Comparison of ENCODE assay signal across 9 cellular contexts in genomic region chr11:66479741-66480115, GRCh38. TPM values are rescaled to one million over a fixed set of nuclear protein-coding genes. Genes with fewer than 3 reads are reported as not detected.
A peak's percentile ranks its signal among the peaks of the same experiment; 100 is the strongest.
DNase-seq lines count a peak whose midpoint lies in the region; FAIRE-seq and TF ChIP-seq lines count a peak whose summit lies in the region.
"Had no signal": no experiment of that assay in that cellular context is flagged by ENCODE, and none has a peak within 500 bp of the region (broad histone marks: within the 10 kb centered on the region; RNA-seq: fewer than 3 reads in every experiment).

No MANE protein-coding gene starts in this region.

- TF ChIP-seq POLR2A in testis (IDR thresholded peaks at IDR 0.05), result no peak

- H3K79me2 ChIP-seq in KMS-11 (ENCODE audit: insufficient read depth, low read depth) (peaks cover 15% of the 10 kb centered on the region; the same call in 1 of the 2 replicates), astrocyte (ENCODE audit: insufficient read depth, low read length) (peaks cover 21% of the 10 kb centered on the region)

- H3K27ac Mint-ChIP-seq in T-helper 2 cell treated with Interferon-gamma antibody and Interleukin-4, amounts not matched to agents 5 μg/mL and 100 μg/mL, for 36 hours, result peak overlapping the region; percentile 88
- peak overlapping the region; percentile 91 for H3K27ac Mint-ChIP-seq in astrocyte (ENCODE audit: unreplicated experiment)

- peak overlapping the region; percentile 88 for H3K4me3 Mint-ChIP-seq in T-helper 2 cell treated with Interferon-gamma antibody and Interleukin-4, amounts not matched to agents 5 μg/mL and 100 μg/mL, for 36 hours
- H3K4me3 Mint-ChIP-seq in astrocyte (ENCODE audit: unreplicated experiment), result peak overlapping the region; percentile 95

- no peaks in the 10 kb centered on the region for H4K20me1 ChIP-seq in KMS-11 (ENCODE audit: insufficient read depth)
- peaks cover 17% of the 10 kb centered on the region for H4K20me1 ChIP-seq in astrocyte (ENCODE audit: insufficient read depth, low read length)

- no peak overlapping the region for H3K4me3 ChIP-seq in KMS-11 (IDR thresholded peaks at IDR 0.05; ENCODE audit: insufficient read depth, low read depth, low read length)
- H3K4me3 ChIP-seq in astrocyte (ENCODE audit: insufficient read depth, low read depth, low read length), result peak overlapping the region; percentile 77
- peak overlapping the region; percentile 66 to 75 for H3K4me3 ChIP-seq in testis

- H3K9me3 Mint-ChIP-seq in T-helper 2 cell treated with Interferon-gamma antibody and Interleukin-4, amounts not matched to agents 5 μg/mL and 100 μg/mL, for 36 hours, result no peaks in the 10 kb centered on the region
- no peaks in the 10 kb centered on the region for H3K9me3 Mint-ChIP-seq in astrocyte (ENCODE audit: unreplicated experiment)

- peak overlapping the region; percentile 60 for H3K27ac ChIP-seq in KMS-11
- peak overlapping the region; percentile 88 for H3K27ac ChIP-seq in astrocyte (ENCODE audit: low read depth, low read length)
- peak overlapping the region; percentile 93 for H3K27ac ChIP-seq in layer of hippocampus (ENCODE audit: low read depth, low read length)
- peak overlapping the region; percentile 74 to 75 for H3K27ac ChIP-seq in testis

- H3K4me2 ChIP-seq in KMS-11 (peak overlapping the region; percentile 96), astrocyte (ENCODE audit: low read length) (peak overlapping the region; percentile 91)

- intact Hi-C loops in testis (cut with DNase I; ENCODE audit: low total_unique reads), result loop anchor here (10.0 kb wide), 1 partner anchor 195 kb away; the partner anchor contains the start of gene RBM4B

- peaks cover 13% of the 10 kb centered on the region for H3K4me1 ChIP-seq in KMS-11 (ENCODE audit: low read depth, poor library complexity, severe bottlenecking)
- peaks cover 11% of the 10 kb centered on the region for H3K4me1 ChIP-seq in astrocyte (ENCODE audit: insufficient read depth, low read length)
- peaks cover 5% of the 10 kb centered on the region for H3K4me1 ChIP-seq in testis

- FAIRE-seq in astrocyte (lab: Jason Lieb, UNC), result no peak

- peak overlapping the region; percentile 88 for H3K9ac ChIP-seq in KMS-11
- peak overlapping the region; percentile 94 for H3K9ac ChIP-seq in astrocyte (ENCODE audit: low read length)

- no peak for DNase-seq in T-helper 2 cell treated with Interferon-gamma antibody and Interleukin-4, amounts not matched to agents 5 μg/mL and 100 μg/mL, for 36 hours (ENCODE audit: low spot score)
- DNase-seq in T-helper 2 cell (no peak), astrocyte (ENCODE audit: low read depth) (no peak), testis (no peak), iPS-NIHi11 (ENCODE audit: low spot score) (no peak)
- no peak for DNase-seq in stimulated activated CD4-positive, alpha-beta T cell treated with anti-CD3 and anti-CD28 coated beads, Interleukin-2, amount 100 ng/mL, for 48 hours

- H3K9me3 ChIP-seq in astrocyte (ENCODE audit: insufficient read depth, low read depth, low read length) (no peaks in the 10 kb centered on the region), testis (no peaks in the 10 kb centered on the region)

- H3K27me3 ChIP-seq in KMS-11 (ENCODE audit: insufficient read depth, low read depth) (no peaks in the 10 kb centered on the region), astrocyte (ENCODE audit: insufficient read depth, low read length) (no peaks in the 10 kb centered on the region), layer of hippocampus (ENCODE audit: control insufficient read depth, insufficient read depth, low read length) (no peaks in the 10 kb centered on the region), testis (no peaks in the 10 kb centered on the region)

- no peaks in the 10 kb centered on the region for H3K36me3 ChIP-seq in KMS-11 (ENCODE audit: insufficient read depth)
- no peaks in the 10 kb centered on the region for H3K36me3 ChIP-seq in astrocyte (ENCODE audit: insufficient read depth, low read length)
- H3K36me3 ChIP-seq in testis (ENCODE audit: low read depth, missing control alignments), result no peaks in the 10 kb centered on the region

- H3K4me1 Mint-ChIP-seq in T-helper 2 cell treated with Interferon-gamma antibody and Interleukin-4, amounts not matched to agents 5 μg/mL and 100 μg/mL, for 36 hours (ENCODE audit: low read depth), result peaks cover 23% of the 10 kb centered on the region
- H3K4me1 Mint-ChIP-seq in astrocyte (ENCODE audit: low read depth, unreplicated experiment), result peaks cover 5% of the 10 kb centered on the region

- no peaks in the 10 kb centered on the region for H3K27me3 Mint-ChIP-seq in T-helper 2 cell treated with Interferon-gamma antibody and Interleukin-4, amounts not matched to agents 5 μg/mL and 100 μg/mL, for 36 hours (ENCODE audit: low read depth)
- H3K27me3 Mint-ChIP-seq in astrocyte (ENCODE audit: low read depth, unreplicated experiment), result no peaks in the 10 kb centered on the region

- H2AFZ ChIP-seq in KMS-11 (ENCODE audit: low read depth) (peak overlapping the region; percentile 71; the same call in 1 of the 2 replicates), astrocyte (ENCODE audit: low read depth, low read length) (peak overlapping the region; percentile 84)

- no peak for TF ChIP-seq CTCF in KMS-11 (conservative IDR thresholded peaks at IDR 0.05; ENCODE audit: low read depth, low read length)
- no peak for TF ChIP-seq CTCF in astrocyte (IDR thresholded peaks at IDR 0.05; ENCODE audit: insufficient read depth, low read depth, low read length)
- TF ChIP-seq CTCF in testis (IDR thresholded peaks at IDR 0.05), result no peak

- 0% methylated on average over 8 to 19 of the region's 19 CpGs for WGBS in testis, 2 donors

- peaks cover 3% of the 10 kb centered on the region for H3K36me3 Mint-ChIP-seq in T-helper 2 cell treated with Interferon-gamma antibody and Interleukin-4, amounts not matched to agents 5 μg/mL and 100 μg/mL, for 36 hours (ENCODE audit: low read depth)
- H3K36me3 Mint-ChIP-seq in astrocyte (ENCODE audit: low read depth, unreplicated experiment), result peaks cover 5% of the 10 kb centered on the region

RNA-seq across cellular contexts. Expression of gene DPP3, which starts 0.5 kb away (rescaled TPM):
- total RNA-seq in astrocyte (57.4 and 60.0 TPM in 2 replicates), testis (10 to 100 TPM; 29.3 to 31.0 TPM)
- polyA plus RNA-seq in testis (ENCODE audit: insufficient read depth, low read depth, low replicate concordance), result 24.8 TPM

RNA-seq across cellular contexts. Expression of gene PELI3, which starts 13.0 kb away (rescaled TPM):
- total RNA-seq in astrocyte (3.9 and 4.6 TPM in 2 replicates), testis (10 to 100 TPM; 13.0 to 17.7 TPM)
- 10.2 TPM for polyA plus RNA-seq in testis (ENCODE audit: insufficient read depth, low read depth, low replicate concordance)

RNA-seq across cellular contexts. Expression of gene BBS1, which starts 30.7 kb away (rescaled TPM):
- total RNA-seq in astrocyte, result 18.8 and 20.3 TPM in 2 replicates
- total RNA-seq in testis, result 10 to 100 TPM; 86.1 to 89.3 TPM
- 42.9 TPM for polyA plus RNA-seq in testis (ENCODE audit: insufficient read depth, low read depth, low replicate concordance)

RNA-seq across cellular contexts. Expression of gene MRPL11, which starts 41.1 kb away (rescaled TPM):
- total RNA-seq in astrocyte (30.0 and 33.1 TPM in 2 replicates), testis (10 to 100 TPM; 21.2 to 23.7 TPM)
- 50.0 TPM for polyA plus RNA-seq in testis (ENCODE audit: insufficient read depth, low read depth, low replicate concordance)

RNA-seq across cellular contexts. Expression of gene NPAS4, which starts 58.9 kb away (rescaled TPM):
- total RNA-seq in astrocyte (0.20 and 0.50 TPM in 2 replicates), testis (1 to 10 TPM in 1 of 2 donors, under 1 TPM in 1; 0.50 to 1.4 TPM)
- polyA plus RNA-seq in testis (ENCODE audit: insufficient read depth, low read depth, low replicate concordance), result 0.09 TPM
- total RNA-seq: dermis microvascular lymphatic vessel endothelial cell had no signal
